1 cellular context compared by ENCODE assay signal in genomic region chr19:947707-948533, GRCh38.
TF ChIP-seq lines count a peak whose summit lies in the region.

No MANE protein-coding gene starts in this region.

TF ChIP-seq in GM12878, 131 proteins besides CTCF, POLR2A, EP300 and RAD21 (continued from another document):
- TF ChIP-seq RCOR1 (conservative IDR thresholded peaks at IDR 0.05; ENCODE audit: low read depth, low read length), result peak; percentile 43
- TF ChIP-seq SPI1 (IDR thresholded peaks at IDR 0.05; ENCODE audit: borderline replicate concordance, insufficient read depth, low read depth, low read length), result peak; percentile 99
- TF ChIP-seq USF1 (IDR thresholded peaks at IDR 0.05; ENCODE audit: borderline replicate concordance, extremely low read length, insufficient read depth, low read depth, low read length), result peak; percentile 80
- TF ChIP-seq IKZF1 (conservative IDR thresholded peaks at IDR 0.05), result peak; percentile 99
- TF ChIP-seq SIN3A (IDR thresholded peaks at IDR 0.05; ENCODE audit: low read depth, low read length), result no peak; the same call in 1 of the 2 replicates
- peak; percentile 87 for TF ChIP-seq MEF2B (IDR thresholded peaks at IDR 0.05; ENCODE audit: partially characterized antibody, poor library complexity, severe bottlenecking)
- TF ChIP-seq MYB (IDR thresholded peaks at IDR 0.05; ENCODE audit: borderline replicate concordance, low read depth, low read length), result no peak
- TF ChIP-seq, protein P1, sequence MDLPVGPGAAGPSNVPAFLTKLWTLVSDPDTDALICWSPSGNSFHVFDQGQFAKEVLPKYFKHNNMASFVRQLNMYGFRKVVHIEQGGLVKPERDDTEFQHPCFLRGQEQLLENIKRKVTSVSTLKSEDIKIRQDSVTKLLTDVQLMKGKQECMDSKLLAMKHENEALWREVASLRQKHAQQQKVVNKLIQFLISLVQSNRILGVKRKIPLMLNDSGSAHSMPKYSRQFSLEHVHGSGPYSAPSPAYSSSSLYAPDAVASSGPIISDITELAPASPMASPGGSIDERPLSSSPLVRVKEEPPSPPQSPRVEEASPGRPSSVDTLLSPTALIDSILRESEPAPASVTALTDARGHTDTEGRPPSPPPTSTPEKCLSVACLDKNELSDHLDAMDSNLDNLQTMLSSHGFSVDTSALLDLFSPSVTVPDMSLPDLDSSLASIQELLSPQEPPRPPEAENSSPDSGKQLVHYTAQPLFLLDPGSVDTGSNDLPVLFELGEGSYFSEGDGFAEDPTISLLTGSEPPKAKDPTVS (IDR thresholded peaks at IDR 0.05; ENCODE audit: low read depth, low read length), result no peak
- TF ChIP-seq, protein P2, sequence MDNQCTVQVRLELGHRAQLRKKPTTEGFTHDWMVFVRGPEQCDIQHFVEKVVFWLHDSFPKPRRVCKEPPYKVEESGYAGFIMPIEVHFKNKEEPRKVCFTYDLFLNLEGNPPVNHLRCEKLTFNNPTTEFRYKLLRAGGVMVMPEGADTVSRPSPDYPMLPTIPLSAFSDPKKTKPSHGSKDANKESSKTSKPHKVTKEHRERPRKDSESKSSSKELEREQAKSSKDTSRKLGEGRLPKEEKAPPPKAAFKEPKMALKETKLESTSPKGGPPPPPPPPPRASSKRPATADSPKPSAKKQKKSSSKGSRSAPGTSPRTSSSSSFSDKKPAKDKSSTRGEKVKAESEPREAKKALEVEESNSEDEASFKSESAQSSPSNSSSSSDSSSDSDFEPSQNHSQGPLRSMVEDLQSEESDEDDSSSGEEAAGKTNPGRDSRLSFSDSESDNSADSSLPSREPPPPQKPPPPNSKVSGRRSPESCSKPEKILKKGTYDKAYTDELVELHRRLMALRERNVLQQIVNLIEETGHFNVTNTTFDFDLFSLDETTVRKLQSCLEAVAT (IDR thresholded peaks at IDR 0.05), result 0 out of 2 replicates have a peak, but pooled peaks have one; percentile 32
- TF ChIP-seq MAX (IDR thresholded peaks at IDR 0.05; ENCODE audit: low read depth, low read length), result peak; percentile 93
- TF ChIP-seq RELA (IDR thresholded peaks at IDR 0.05; ENCODE audit: borderline replicate concordance, partially characterized antibody), result peak; percentile 48
